ENCODE assay signal across 33 cellular contexts in the genomic region with DNA sequence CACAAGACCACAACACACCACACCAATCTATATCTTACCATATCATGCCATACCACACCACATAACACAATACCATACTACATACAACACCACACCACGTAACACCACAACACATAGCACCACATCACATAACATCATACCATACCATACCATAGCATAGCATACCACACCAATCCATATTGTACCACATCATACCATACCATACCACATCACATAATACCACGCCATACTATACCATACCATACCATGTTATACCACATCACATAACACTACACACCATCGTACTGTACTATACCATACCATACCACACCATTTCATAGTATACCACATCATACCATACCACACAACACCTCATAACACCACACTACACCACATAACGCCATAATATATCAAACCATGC.
"Had no signal": no experiment of that assay in that cellular context is flagged by ENCODE, and none has a peak within 500 bp of the region (broad histone marks: within the 10 kb centered on the region; RNA-seq: fewer than 3 reads in every experiment).

No MANE protein-coding gene starts in this region.

- ATAC-seq: activated CD8-positive, alpha-beta T cell treated with anti-CD3 and anti-CD28 coated beads for 36 hours; activated naive CD8-positive, alpha-beta T cell treated with anti-CD3 and anti-CD28 coated beads, Interleukin-2, amount 50 U/mL, for 24 hours; activated T-cell treated with anti-CD3 and anti-CD28 coated beads, Interleukin-2, amount 50 U/mL, for 4 hours; activated T-helper 17 cell treated with anti-CD3 and anti-CD28 coated beads, Interleukin-2, amount 50 U/mL, for 72 hours; body of pancreas; gastroesophageal sphincter; T-helper 17 cell had no signal

- H3K36me3 ChIP-seq: adrenal gland, cardiac muscle cell, colonic mucosa, esophagus squamous epithelium, gastroesophageal sphincter had no signal

- H3K4me1 ChIP-seq: adrenal gland, body of pancreas, colonic mucosa, esophagus squamous epithelium, gastroesophageal sphincter had no signal

- H3K4me1 Mint-ChIP-seq: activated naive CD4-positive, alpha-beta T cell treated with anti-CD3 and anti-CD28 coated beads, Interleukin-2, amount 50 U/mL, for 24 hours; activated naive CD8-positive, alpha-beta T cell treated with anti-CD3 and anti-CD28 coated beads for 36 hours; activated naive CD8-positive, alpha-beta T cell treated with anti-CD3 and anti-CD28 coated beads, Interleukin-2, amount 50 U/mL, for 24 hours; activated T-helper 17 cell treated with anti-CD3 and anti-CD28 coated beads, Interleukin-2, amount 50 U/mL, for 72 hours; T-helper 17 cell had no signal

- H3K4me3 ChIP-seq: adrenal gland, body of pancreas, cardiac muscle cell, colonic mucosa, esophagus squamous epithelium, gastroesophageal sphincter had no signal

- H3K27ac ChIP-seq: adrenal gland, body of pancreas, cardiac muscle cell, colonic mucosa, epithelial cell of prostate, esophagus squamous epithelium, gastroesophageal sphincter had no signal

- H3K27me3 Mint-ChIP-seq: activated CD8-positive, alpha-beta T cell treated with anti-CD3 and anti-CD28 coated beads for 36 hours; activated naive CD4-positive, alpha-beta T cell treated with anti-CD3 and anti-CD28 coated beads, Interleukin-2, amount 50 U/mL, for 24 hours; activated naive CD8-positive, alpha-beta T cell treated with anti-CD3 and anti-CD28 coated beads for 36 hours; activated naive CD8-positive, alpha-beta T cell treated with anti-CD3 and anti-CD28 coated beads, Interleukin-2, amount 50 U/mL, for 24 hours; activated T-helper 17 cell treated with anti-CD3 and anti-CD28 coated beads, Interleukin-2, amount 50 U/mL, for 72 hours; T-helper 17 cell had no signal

- DNase-seq: activated CD4-positive, alpha-beta T cell treated with anti-CD3 and anti-CD28 coated beads for 1 hour; activated CD4-positive, alpha-beta T cell treated with anti-CD3 and anti-CD28 coated beads for 4 hours; activated CD4-positive, alpha-beta T cell treated with anti-CD3 and anti-CD28 coated beads, Interleukin-2, amount 50 U/mL, for 1 hour; activated CD4-positive, alpha-beta T cell treated with anti-CD3 and anti-CD28 coated beads, Interleukin-2, amount 50 U/mL, for 48 hours; activated CD8-positive, alpha-beta memory T cell treated with anti-CD3 and anti-CD28 coated beads for 24 hours; activated CD8-positive, alpha-beta T cell treated with anti-CD3 and anti-CD28 coated beads for 36 hours; activated effector memory CD4-positive, alpha-beta T cell treated with anti-CD3 and anti-CD28 coated beads, Interleukin-2, amount 50 U/mL, for 16 hours; activated naive CD4-positive, alpha-beta T cell treated with anti-CD3 and anti-CD28 coated beads for 36 hours; activated naive CD8-positive, alpha-beta T cell treated with anti-CD3 and anti-CD28 coated beads for 36 hours; activated naive CD8-positive, alpha-beta T cell treated with anti-CD3 and anti-CD28 coated beads, Interleukin-2, amount 50 U/mL, for 24 hours; activated T-cell treated with anti-CD3 and anti-CD28 coated beads, Interleukin-2, amount 50 U/mL, for 4 hours; adrenal gland; amygdala; aorta; body of pancreas; central memory CD4-positive, alpha-beta T cell; cerebellar nuclear complex; colonic mucosa; effector CD8-positive, alpha-beta T cell; esophagus squamous epithelium; foreskin melanocyte; SW 1271; T-helper 1 cell; T-helper 17 cell; T1000 had no signal

- H3K36me3 Mint-ChIP-seq: activated naive CD4-positive, alpha-beta T cell treated with anti-CD3 and anti-CD28 coated beads, Interleukin-2, amount 50 U/mL, for 24 hours; activated naive CD8-positive, alpha-beta T cell treated with anti-CD3 and anti-CD28 coated beads for 36 hours had no signal

- H3K27ac Mint-ChIP-seq: activated CD8-positive, alpha-beta T cell treated with anti-CD3 and anti-CD28 coated beads for 36 hours; activated naive CD4-positive, alpha-beta T cell treated with anti-CD3 and anti-CD28 coated beads for 36 hours; activated naive CD4-positive, alpha-beta T cell treated with anti-CD3 and anti-CD28 coated beads, Interleukin-2, amount 50 U/mL, for 24 hours; activated naive CD8-positive, alpha-beta T cell treated with anti-CD3 and anti-CD28 coated beads for 36 hours; activated naive CD8-positive, alpha-beta T cell treated with anti-CD3 and anti-CD28 coated beads, Interleukin-2, amount 50 U/mL, for 24 hours; activated T-helper 17 cell treated with anti-CD3 and anti-CD28 coated beads, Interleukin-2, amount 50 U/mL, for 72 hours; T-helper 17 cell; T-helper 2 cell treated with Interferon-gamma antibody and Interleukin-4, amounts not matched to agents 5 μg/mL and 100 μg/mL, for 36 hours had no signal

- H3K9me3 Mint-ChIP-seq: activated CD8-positive, alpha-beta T cell treated with anti-CD3 and anti-CD28 coated beads for 36 hours; activated naive CD4-positive, alpha-beta T cell treated with anti-CD3 and anti-CD28 coated beads for 36 hours; activated naive CD4-positive, alpha-beta T cell treated with anti-CD3 and anti-CD28 coated beads, Interleukin-2, amount 50 U/mL, for 24 hours; activated T-helper 17 cell treated with anti-CD3 and anti-CD28 coated beads, Interleukin-2, amount 50 U/mL, for 72 hours; T-helper 2 cell treated with Interferon-gamma antibody and Interleukin-4, amounts not matched to agents 5 μg/mL and 100 μg/mL, for 36 hours had no signal

- H3K4me3 Mint-ChIP-seq: activated CD8-positive, alpha-beta T cell treated with anti-CD3 and anti-CD28 coated beads for 36 hours; activated naive CD4-positive, alpha-beta T cell treated with anti-CD3 and anti-CD28 coated beads for 36 hours; activated naive CD4-positive, alpha-beta T cell treated with anti-CD3 and anti-CD28 coated beads, Interleukin-2, amount 50 U/mL, for 24 hours; activated naive CD8-positive, alpha-beta T cell treated with anti-CD3 and anti-CD28 coated beads for 36 hours; activated naive CD8-positive, alpha-beta T cell treated with anti-CD3 and anti-CD28 coated beads, Interleukin-2, amount 50 U/mL, for 24 hours; activated T-cell treated with anti-CD3 and anti-CD28 coated beads, Interleukin-2, amount 50 U/mL, for 4 hours; activated T-helper 17 cell treated with anti-CD3 and anti-CD28 coated beads, Interleukin-2, amount 50 U/mL, for 72 hours; T-helper 17 cell; T-helper 2 cell treated with Interferon-gamma antibody and Interleukin-4, amounts not matched to agents 5 μg/mL and 100 μg/mL, for 36 hours had no signal

- FAIRE-seq: endometrium, endothelial cell of umbilical vein had no signal

- H3K27me3 ChIP-seq: adrenal gland, body of pancreas, cardiac muscle cell, colonic mucosa, esophagus squamous epithelium, gastroesophageal sphincter had no signal

- H3K9me3 ChIP-seq: adrenal gland, body of pancreas, colonic mucosa, esophagus squamous epithelium, gastroesophageal sphincter had no signal
